30 cellular contexts compared by ENCODE assay signal in genomic region chr22:36731916-36732315, GRCh38. TPM values are rescaled to one million over a fixed set of nuclear protein-coding genes. Genes with fewer than 3 reads are reported as not detected.
"Had no signal": no experiment of that assay in that cellular context is flagged by ENCODE, and none has a peak within 500 bp of the region (broad histone marks: within the 10 kb centered on the region; RNA-seq: fewer than 3 reads in every experiment).

No MANE protein-coding gene starts in this region.

- H3K9me3 ChIP-seq: gastrocnemius medialis, right atrium auricular region, spleen, suprapubic skin, tibial nerve had no signal

- H3K27ac ChIP-seq: gastrocnemius medialis, parathyroid adenoma, right atrium auricular region, spleen, suprapubic skin, tibial nerve, WERI-Rb-1 had no signal

- H3K27me3 ChIP-seq: right atrium auricular region had no signal

- H3K4me1 ChIP-seq: gastrocnemius medialis, parathyroid adenoma, right atrium auricular region, tibial nerve had no signal

- H3K36me3 ChIP-seq: gastrocnemius medialis, right atrium auricular region, spleen, suprapubic skin, tibial nerve, WERI-Rb-1 had no signal

- DNase-seq: activated CD4-positive, alpha-beta memory T cell treated with anti-CD3 and anti-CD28 coated beads, Interleukin-2, amount 10 ng/mL, durations not matched to agents 7 days and 5 days; activated CD4-positive, alpha-beta T cell treated with anti-CD3 and anti-CD28 coated beads for 1 hour; activated CD4-positive, alpha-beta T cell treated with anti-CD3 and anti-CD28 coated beads, Interleukin-2, amount 10 ng/mL, durations not matched to agents 7 days and 5 days; activated CD8-positive, alpha-beta memory T cell treated with anti-CD3 and anti-CD28 coated beads, Interleukin-2, amount 50 U/mL, for 48 hours; activated naive CD8-positive, alpha-beta T cell treated with anti-CD3 and anti-CD28 coated beads, Interleukin-2, amount 50 U/mL, for 24 hours; activated T-cell treated with anti-CD3 and anti-CD28 coated beads, Interleukin-2, amount 50 U/mL, for 48 hours; amygdala; central memory CD4-positive, alpha-beta T cell; effector memory CD4-positive, alpha-beta T cell; erythroblast; gastrocnemius medialis; glutamatergic neuron; left cardiac atrium; left ventricle myocardium superior; mammary epithelial cell; nucleus accumbens; spleen; stimulated activated naive CD4-positive, alpha-beta T cell; T-helper 17 cell; T1000; WERI-Rb-1 had no signal

- H3K4me3 ChIP-seq: gastrocnemius medialis, right atrium auricular region, spleen, suprapubic skin, tibial nerve had no signal

- ATAC-seq: activated naive CD8-positive, alpha-beta T cell treated with anti-CD3 and anti-CD28 coated beads, Interleukin-2, amount 50 U/mL, for 24 hours; gastrocnemius medialis; left cardiac atrium; left ventricle myocardium superior; T-helper 17 cell had no signal

RNA-seq across cellular contexts. Expression of gene CACNG2, which starts 28.4 kb away (rescaled TPM):
- total RNA-seq: activated CD4-positive, alpha-beta memory T cell treated with anti-CD3 and anti-CD28 coated beads, Interleukin-2, amount 10 ng/mL, durations not matched to agents 7 days and 5 days; activated CD4-positive, alpha-beta T cell treated with anti-CD3 and anti-CD28 coated beads, Interleukin-2, amount 10 ng/mL, durations not matched to agents 7 days and 5 days; activated T-helper 2 cell treated with anti-CD3 and anti-CD28 coated beads, Interferon-gamma antibody, Interleukin-2, Interleukin-4, amounts not matched to agents 10 μg/mL and 5 μg/mL and 100 μg/mL, durations not matched to agents 14 hours and 24 hours and 36 hours; dermis microvascular lymphatic vessel endothelial cell; gastrocnemius medialis; left cardiac atrium; left ventricle myocardium superior; mammary epithelial cell; mucosa of gallbladder; pulmonary artery endothelial cell; right atrium auricular region; spleen; suprapubic skin; T-helper 17 cell; tibial nerve had no signal
- polyA plus RNA-seq: keratinocyte, mammary epithelial cell, spleen had no signal
